ENCODE assay signal across 29 cellular contexts in genomic region chr11:69092263-69092662, GRCh38.
"Had no signal": no experiment of that assay in that cellular context is flagged by ENCODE, and none has a peak within 500 bp of the region (broad histone marks: within the 10 kb centered on the region; RNA-seq: fewer than 3 reads in every experiment).

No MANE protein-coding gene starts in this region.

- H3K4me1 ChIP-seq: parathyroid adenoma, right lobe of liver, thyroid gland had no signal

- FAIRE-seq: small intestine, urothelium cell line had no signal

- H3K9me3 ChIP-seq: ovary, psoas muscle, right lobe of liver, sigmoid colon, stomach, thoracic aorta, thyroid gland, tibial nerve, upper lobe of left lung, vagina had no signal

- H3K27ac ChIP-seq: neural progenitor cell, ovary, parathyroid adenoma, psoas muscle, right lobe of liver, sigmoid colon, stomach, thoracic aorta, thyroid gland, tibial nerve, upper lobe of left lung, vagina had no signal

- H3K27me3 ChIP-seq: neural progenitor cell, ovary, right lobe of liver, sigmoid colon, stomach, thyroid gland, tibial nerve, upper lobe of left lung, vagina had no signal

- H3K27me3 Mint-ChIP-seq: progenitor cell of endocrine pancreas; stimulated activated naive B cell treated with anti-CD40 and anti-IgM and Interleukin-4, amounts not matched to agents 10 μg/mL and 1 μg/mL and 100 μg/mL, for 72 hours; stimulated activated naive CD8-positive, alpha-beta T cell treated with anti-CD3 and anti-CD28 coated beads, Interleukin-15, Interleukin-2, amounts not matched to agents 100 ng/mL and 50 ng/mL, for 24 hours had no signal

- H3K4me3 ChIP-seq: neural progenitor cell, ovary, psoas muscle, right lobe of liver, sigmoid colon, stomach, thoracic aorta, thyroid gland, tibial nerve, upper lobe of left lung, vagina had no signal

- H3K27ac Mint-ChIP-seq: natural killer cell; nephron; neural progenitor cell; progenitor cell of endocrine pancreas; stimulated activated effector memory CD8-positive, alpha-beta T cell treated with anti-CD3 and anti-CD28 coated beads, Interleukin-12 subunit alpha, Interleukin-12 subunit beta, amount 100 ng/mL, for 72 hours; stimulated activated naive B cell treated with anti-CD40 and anti-IgM and Interleukin-4, amounts not matched to agents 10 μg/mL and 1 μg/mL and 100 μg/mL, for 72 hours; stimulated activated naive CD8-positive, alpha-beta T cell treated with anti-CD3 and anti-CD28 coated beads, Interleukin-15, Interleukin-2, amounts not matched to agents 100 ng/mL and 50 ng/mL, for 24 hours had no signal

- H3K36me3 Mint-ChIP-seq: natural killer cell had no signal

- ATAC-seq: natural killer cell; psoas muscle; right cardiac atrium; right lobe of liver; stimulated activated effector memory CD8-positive, alpha-beta T cell treated with anti-CD3 and anti-CD28 coated beads, Interleukin-12 subunit alpha, Interleukin-12 subunit beta, amount 100 ng/mL, for 72 hours; stimulated activated naive B cell treated with anti-CD40 and anti-IgM and Interleukin-4, amounts not matched to agents 10 μg/mL and 1 μg/mL and 100 μg/mL, for 72 hours had no signal

- H3K4me3 Mint-ChIP-seq: natural killer cell; nephron; neural progenitor cell; stimulated activated effector memory CD8-positive, alpha-beta T cell treated with anti-CD3 and anti-CD28 coated beads, Interleukin-12 subunit alpha, Interleukin-12 subunit beta, amount 100 ng/mL, for 72 hours; stimulated activated naive B cell treated with anti-CD40 and anti-IgM and Interleukin-4, amounts not matched to agents 10 μg/mL and 1 μg/mL and 100 μg/mL, for 72 hours; stimulated activated naive CD8-positive, alpha-beta T cell treated with anti-CD3 and anti-CD28 coated beads, Interleukin-15, Interleukin-2, amounts not matched to agents 100 ng/mL and 50 ng/mL, for 24 hours had no signal

- DNase-seq: natural killer cell; occipital lobe; ovary; posterior cingulate gyrus; psoas muscle; right lobe of liver; sigmoid colon; small intestine; stimulated activated CD4-positive, alpha-beta T cell treated with anti-CD3 and anti-CD28 coated beads, Interleukin-15, amount 100 ng/mL, for 24 hours; stimulated activated CD4-positive, alpha-beta T cell treated with anti-CD3 and anti-CD28 coated beads, Interleukin-2, amount 100 ng/mL, for 24 hours; stimulated activated CD4-positive, alpha-beta T cell treated with anti-CD3 and anti-CD28 coated beads, Interleukin-2, amount 100 ng/mL, for 48 hours; stimulated activated CD4-positive, alpha-beta T cell treated with anti-CD3 and anti-CD28 coated beads, Interleukin-4, amount 100 ng/mL, for 24 hours; stimulated activated naive B cell treated with anti-CD40 and anti-IgM and Interleukin-4, amounts not matched to agents 10 μg/mL and 1 μg/mL and 100 μg/mL, for 72 hours; stimulated activated naive CD4-positive, alpha-beta T cell treated with Interleukin-2 at 50 U/mL for 16 hours; stomach; thyroid gland; trophoblast cell had no signal

- H3K36me3 ChIP-seq: neural progenitor cell, ovary, thyroid gland had no signal

- H3K9me3 Mint-ChIP-seq: natural killer cell; nephron; neural progenitor cell; stimulated activated effector memory CD8-positive, alpha-beta T cell treated with anti-CD3 and anti-CD28 coated beads, Interleukin-12 subunit alpha, Interleukin-12 subunit beta, amount 100 ng/mL, for 72 hours; stimulated activated naive B cell treated with anti-CD40 and anti-IgM and Interleukin-4, amounts not matched to agents 10 μg/mL and 1 μg/mL and 100 μg/mL, for 72 hours; stimulated activated naive CD8-positive, alpha-beta T cell treated with anti-CD3 and anti-CD28 coated beads, Interleukin-15, Interleukin-2, amounts not matched to agents 100 ng/mL and 50 ng/mL, for 24 hours had no signal
